8 cellular contexts compared by ENCODE assay signal in the genomic region with DNA sequence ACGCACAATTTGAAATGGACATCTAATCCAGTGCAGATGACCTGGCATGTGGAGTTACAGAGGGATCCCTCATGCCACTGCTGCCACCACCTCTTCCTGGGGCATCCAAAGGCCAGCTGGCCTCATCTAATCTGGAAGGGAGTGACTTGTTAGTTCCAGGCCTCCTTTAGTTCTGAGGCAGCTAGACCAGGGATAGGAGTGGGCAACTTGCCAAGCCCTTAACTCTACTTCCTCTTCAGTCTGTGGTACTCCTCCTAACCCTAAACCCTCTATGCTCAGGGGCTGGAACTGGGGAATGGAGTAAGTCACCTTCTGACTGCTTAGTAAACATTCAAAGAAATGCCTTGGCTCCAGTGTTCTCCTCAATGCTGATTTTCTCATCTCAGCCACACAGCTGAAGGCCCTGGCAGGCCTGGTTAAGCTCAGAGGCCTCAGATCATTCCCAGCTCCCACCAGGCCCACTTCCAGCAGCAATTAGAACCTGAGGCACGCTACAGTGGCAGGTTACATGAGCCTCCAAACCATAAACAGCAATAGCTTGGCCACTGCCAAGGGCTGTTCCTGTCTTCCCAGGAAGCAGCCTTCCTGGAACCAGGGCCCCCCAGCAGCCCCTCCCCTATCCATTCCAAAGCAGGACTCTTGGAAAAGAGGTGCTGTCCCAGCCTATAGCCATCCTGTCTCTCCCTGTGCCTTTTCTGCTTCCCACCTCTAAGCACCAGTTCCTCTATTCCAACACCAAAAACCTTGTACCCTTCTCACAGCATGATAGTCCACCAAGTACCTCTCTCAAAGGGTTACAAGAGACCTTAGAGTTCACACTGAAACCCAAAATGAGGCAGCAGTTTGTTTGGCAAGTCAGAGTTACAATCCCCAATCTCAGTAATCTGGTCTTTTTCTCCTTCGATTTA. TPM values are rescaled to one million over a fixed set of nuclear protein-coding genes. Genes with fewer than 3 reads are reported as not detected.
A peak's percentile ranks its signal among the peaks of the same experiment; 100 is the strongest.
DNase-seq lines count a peak whose midpoint lies in the region; ATAC-seq and TF ChIP-seq lines count a peak whose summit lies in the region.

No MANE protein-coding gene starts in this region.

- POLR2A ChIA-PET in PC-9 (lab: Charles Lee; ENCODE audit: unreplicated experiment) = interaction anchor here (0.7 kb wide), 1 partner anchor 98 kb away, joined by 3 read pairs; a partner anchor contains a TSS

- H3K9me3 ChIP-seq in PC-9 (ENCODE audit: insufficient read depth, low read depth) (no peaks in the 10 kb centered on the region), duodenal mucosa (ENCODE audit: control insufficient read depth in 1 of 2, low read length in 2 of 2) (no peaks in the 10 kb centered on the region), muscle layer of duodenum (ENCODE audit: control insufficient read depth in 1 of 2, low read length in 2 of 2) (no peaks in the 10 kb centered on the region)

- H3K27me3 ChIP-seq in PC-9 (ENCODE audit: insufficient read depth, low read depth) (no peaks in the 10 kb centered on the region), duodenal mucosa (ENCODE audit: control insufficient read depth in 1 of 2, insufficient read depth in 2 of 2, low read length in 2 of 2) (no peaks in the 10 kb centered on the region), muscle layer of duodenum (ENCODE audit: low read depth, low read length) (no peaks in the 10 kb centered on the region)

- H3K36me3 ChIP-seq in PC-9 (ENCODE audit: low read depth) = peaks cover 6% of the 10 kb centered on the region; the same call in 1 of the 2 replicates
- peaks cover 14 to 37% of the 10 kb centered on the region in 2 donors for H3K36me3 ChIP-seq in duodenal mucosa (ENCODE audit: control insufficient read depth in 1 of 2, insufficient read depth in 2 of 2, low read length in 2 of 2)
- H3K36me3 ChIP-seq in muscle layer of duodenum (ENCODE audit: control insufficient read depth in 1 of 2, insufficient read depth in 2 of 2, low read length in 2 of 2) = peaks cover 27 to 33% of the 10 kb centered on the region in 2 donors

- DNase-seq in GF-D8 (lab: John Stamatoyannopoulos, UW) = peak; percentile 50
- peak; percentile 31 to 61 for DNase-seq in PC-9
- DNase-seq in D341Med (ENCODE audit: low spot score) = no peak
- no peak for DNase-seq in amniotic stem cell (lab: John Stamatoyannopoulos, UW)

- H3K4me1 ChIP-seq in PC-9 (replicated peaks; ENCODE audit: insufficient read depth) (no peaks in the 10 kb centered on the region), duodenal mucosa (ENCODE audit: control insufficient read depth in 1 of 2, insufficient read depth in 2 of 2, low read length in 2 of 2) (peaks cover 34 to 36% of the 10 kb centered on the region in 2 donors), muscle layer of duodenum (ENCODE audit: control insufficient read depth in 1 of 2, insufficient read depth in 2 of 2, low read length in 2 of 2) (peaks cover 30 to 34% of the 10 kb centered on the region in 2 donors)

- no peak for TF ChIP-seq CTCF in PC-9 (conservative IDR thresholded peaks at IDR 0.05)

- ATAC-seq in HG03175 (IDR thresholded peaks at IDR 0.05; ENCODE audit: unreplicated experiment) = no peak
- ATAC-seq in GM18502 (IDR thresholded peaks at IDR 0.05; ENCODE audit: poor library complexity, unreplicated experiment) = no peak

- peak overlapping the region; percentile 12 to 68 for H3K9ac ChIP-seq in duodenal mucosa (ENCODE audit: low read depth in 1 of 2, low read length in 2 of 2)

- H3K4me3 ChIP-seq in PC-9 = no peak overlapping the region
- H3K4me3 ChIP-seq in duodenal mucosa (ENCODE audit: low read depth in 1 of 2, low read length in 2 of 2) = peak overlapping the region; percentile 60 to 73
- H3K4me3 ChIP-seq in muscle layer of duodenum (ENCODE audit: low read depth in 1 of 2, low read length in 2 of 2) = peak overlapping the region in 1 of 2 donors; percentile 65

- peaks cover 4% of the 10 kb centered on the region; the same call in 1 of the 2 replicates for H4K20me1 ChIP-seq in PC-9 (ENCODE audit: insufficient read depth)

- H3F3A ChIP-seq in PC-9 (ENCODE audit: insufficient read depth, low read depth) = peaks cover 33% of the 10 kb centered on the region; the same call in 1 of the 2 replicates

- 0 out of 2 replicates have a peak, but pooled peaks cover 5% of the 10 kb centered on the region for H3K79me2 ChIP-seq in PC-9 (ENCODE audit: low read depth)

- no peak overlapping the region for H2AFZ ChIP-seq in PC-9

- CTCF ChIA-PET in PC-9 (lab: Charles Lee) = no interaction called here

- no TSS peak for BruUV-seq in PC-9 (replicated peaks; lab: Mats Ljungman, UMichigan)

- no peaks in the 10 kb centered on the region for H3K9me2 ChIP-seq in PC-9 (ENCODE audit: insufficient read depth)

- intact Hi-C loops in PC-9 (cut with micrococcal nuclease; ENCODE audit: unreplicated experiment) = no loop called here

- H3K4me2 ChIP-seq in PC-9 = no peak overlapping the region

- peak overlapping the region; percentile 38; the same call in 1 of the 2 replicates for H3K27ac ChIP-seq in PC-9
- peak overlapping the region; percentile 36 for H3K27ac ChIP-seq in duodenal mucosa (ENCODE audit: low read depth, low read length)
- H3K27ac ChIP-seq in muscle layer of duodenum (ENCODE audit: low read length) = peak overlapping the region; percentile 94

RNA-seq across cellular contexts. Expression of a gene that starts 2.0 kb away (rescaled TPM):
- total RNA-seq in PC-9 (2021) = 4.8 and 5.6 TPM in 2 replicates

RNA-seq across cellular contexts. Expression of a gene that starts 7.8 kb away (rescaled TPM):
- 30.5 and 36.1 TPM in 2 replicates for total RNA-seq in PC-9 (2021)

RNA-seq across cellular contexts. Expression of a gene that starts 14.9 kb away (rescaled TPM):
- total RNA-seq in PC-9 (2021) = 23.4 and 26.0 TPM in 2 replicates

RNA-seq across cellular contexts. Expression of a gene that starts 15.1 kb away (rescaled TPM):
- total RNA-seq in PC-9 (2021) = 44.2 and 66.2 TPM in 2 replicates

Comparison
In these comparisons a context has a peak if more than half of its experiments do, and no peak if none do; other contexts are left out.
1. DNase-seq: peak in GF-D8 (single experiment) and PC-9 (2 of 2); none in D341Med (single experiment) and amniotic stem cell (single experiment).
2. H3K27ac ChIP-seq: peak in every context shown above with its lines; median percentile 94 in muscle layer of duodenum; 38 in PC-9; 36 in duodenal mucosa.